Comparison of ENCODE assay signal across 8 cellular contexts in genomic region chr16:29862884-29863668, GRCh38. TPM values are rescaled to one million over a fixed set of nuclear protein-coding genes. Genes with fewer than 3 reads are reported as not detected.
DNase-seq lines count a peak whose midpoint lies in the region; ATAC-seq and TF ChIP-seq lines count a peak whose summit lies in the region.

CDIPT (minus strand) TSS chr16:29863226; CDS start chr16:29862857, 369 bp downstream.

- H3K9me3 ChIP-seq in left lung = no peaks in the 10 kb centered on the region

- ATAC-seq in GM19372 (IDR thresholded peaks at IDR 0.05; ENCODE audit: low read depth, unreplicated experiment) (peak; percentile 91), HG03565 (IDR thresholded peaks at IDR 0.05; ENCODE audit: unreplicated experiment) (peak; percentile 91), left lung (peak; percentile 99)

- peak within 1 kb of the TSS; percentile 84 to 87 for H3K27ac ChIP-seq in left lung

- DNase-seq in CD1c-positive myeloid dendritic cell (ENCODE audit: extremely low spot score) = peak; percentile 97
- peak; percentile 94 for DNase-seq in NCI-H774 (lab: John Stamatoyannopoulos, UW)
- peak; percentile 89 to 91 for DNase-seq in activated CD4-positive, alpha-beta T cell treated with anti-CD3 and anti-CD28 coated beads, Interleukin-2, amount 50 U/mL, for 4 hours
- DNase-seq in dermis blood vessel endothelial cell = peak; percentile 99
- DNase-seq in left lung = peak; percentile 94 to 96
- peak; percentile 84 to 92 for DNase-seq in stimulated activated CD4-positive, alpha-beta T cell treated with anti-CD3 and anti-CD28 coated beads, Interleukin-2, amount 100 ng/mL, for 48 hours

- H3K4me1 ChIP-seq in left lung = peaks cover 9 to 24% of the 10 kb centered on the region in 2 donors

- H3K27me3 ChIP-seq in left lung = no peaks in the 10 kb centered on the region

- peaks cover 0 to 30% of the 10 kb centered on the region in 2 donors for H3K36me3 ChIP-seq in left lung

- intact Hi-C loops in left lung (cut with DNase I) = loop anchor here in 1 of 2 donors (10.0 kb wide), 1 partner anchor 62 kb away; the partner anchor contains the start of gene KCTD13

- peak within 1 kb of the TSS; percentile 81 to 86 for H3K4me3 ChIP-seq in left lung

- peak; percentile 29 to 62 for TF ChIP-seq CTCF in left lung (IDR thresholded peaks at IDR 0.05)

RNA-seq across cellular contexts. Expression of gene CDIPT, which starts in this region (rescaled TPM):
- total RNA-seq in dermis blood vessel endothelial cell = 107 and 117 TPM in 2 replicates
- total RNA-seq in left lung = 10 to 100 TPM; 69.5 to 84.8 TPM

Comparison
In these comparisons a context has a peak if more than half of its experiments do, and no peak if none do; other contexts are left out.
1. Peak in every context shown above with its lines: DNase-seq, ATAC-seq, H3K4me3 ChIP-seq and H3K27ac ChIP-seq.